In the genomic region with DNA sequence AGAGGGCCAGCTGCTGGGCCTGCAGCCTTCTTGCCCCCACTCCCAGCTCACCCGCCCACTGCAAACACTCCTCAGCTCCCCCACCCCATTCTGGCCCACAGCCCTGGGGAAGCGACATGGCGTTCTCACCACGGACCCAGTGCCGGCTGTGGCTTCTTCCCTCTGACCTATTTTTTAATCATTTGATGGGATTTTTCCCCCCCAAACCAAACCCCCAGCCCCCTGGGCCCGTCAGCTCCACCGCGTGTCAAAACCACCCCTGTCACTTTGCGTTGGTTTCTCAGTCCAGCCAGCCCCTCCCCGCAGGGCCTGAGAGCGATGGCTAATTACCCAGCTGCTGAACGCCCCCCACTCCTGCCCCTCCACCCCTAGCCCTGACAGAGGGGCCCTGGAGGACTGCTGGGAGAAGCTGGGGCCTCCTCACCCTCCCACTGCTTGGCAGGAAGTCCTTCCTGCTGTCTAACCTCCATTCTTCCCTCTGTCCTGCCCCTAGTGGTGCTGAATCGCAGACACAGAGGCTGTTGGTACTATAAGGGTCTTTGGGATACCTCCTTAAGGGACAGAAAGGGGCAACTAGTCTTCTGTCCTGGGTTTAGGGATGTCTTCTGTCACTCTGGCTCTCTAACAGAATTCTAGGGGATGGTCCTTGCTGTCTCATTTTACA, we compare ENCODE assay signal across 1 cellular context.
TF ChIP-seq lines count a peak whose summit lies in the region.

No MANE protein-coding gene starts in this region.

TF ChIP-seq in Ishikawa, 13 proteins besides CTCF, POLR2A, EP300 and RAD21 (continued from another document):
- TF ChIP-seq REST (IDR thresholded peaks at IDR 0.05; ENCODE audit: low read depth) = peak; percentile 58; the same call in 1 of the 2 replicates
